In genomic region chr22:48938741-48939140, GRCh38 we compare ENCODE assay signal across 14 cellular contexts.
"Had no signal": no experiment of that assay in that cellular context is flagged by ENCODE, and none has a peak within 500 bp of the region (broad histone marks: within the 10 kb centered on the region; RNA-seq: fewer than 3 reads in every experiment).

No MANE protein-coding gene starts in this region.

- H3K4me3 Mint-ChIP-seq: immature natural killer cell; naive thymus-derived CD8-positive, alpha-beta T cell; T-helper 1 cell treated with Interleukin-12 subunit alpha and Interleukin-12 subunit beta and Interleukin-4 antibody, amounts not matched to agents 30 μg/mL and 1 μg/mL, for 36 hours had no signal

- H3K36me3 Mint-ChIP-seq: immature natural killer cell had no signal

- H3K9me3 Mint-ChIP-seq: T-helper 1 cell treated with Interleukin-12 subunit alpha and Interleukin-12 subunit beta and Interleukin-4 antibody, amounts not matched to agents 30 μg/mL and 1 μg/mL, for 36 hours had no signal

- ATAC-seq: activated naive CD4-positive, alpha-beta T cell treated with anti-CD3 and anti-CD28 coated beads, Interleukin-2, amount 50 U/mL, for 72 hours; naive thymus-derived CD8-positive, alpha-beta T cell had no signal

- H3K27ac ChIP-seq: SJSA1, WERI-Rb-1 had no signal

- H3K27ac Mint-ChIP-seq: activated naive CD4-positive, alpha-beta T cell treated with anti-CD3 and anti-CD28 coated beads, Interleukin-2, amount 50 U/mL, for 72 hours; immature natural killer cell; naive thymus-derived CD8-positive, alpha-beta T cell; T-helper 1 cell treated with Interleukin-12 subunit alpha and Interleukin-12 subunit beta and Interleukin-4 antibody, amounts not matched to agents 30 μg/mL and 1 μg/mL, for 36 hours had no signal

- DNase-seq: activated CD4-positive, alpha-beta T cell treated with anti-CD3 and anti-CD28 coated beads for 1 hour; activated T-cell treated with anti-CD3 and anti-CD28 coated beads, Interleukin-2, amount 50 U/mL, for 1 hour; dermis blood vessel endothelial cell; effector memory CD4-positive, alpha-beta T cell; immature natural killer cell; mesendoderm; stimulated activated CD4-positive, alpha-beta T cell treated with anti-CD3 and anti-CD28 coated beads, Interleukin-12 subunit alpha, Interleukin-12 subunit beta, amount 100 ng/mL, for 4 hours; stimulated activated CD4-positive, alpha-beta T cell treated with anti-CD3 and anti-CD28 coated beads, Interleukin-1b, Interleukin-23, amount 100 ng/mL, for 48 hours; stimulated activated naive CD4-positive, alpha-beta T cell; WERI-Rb-1 had no signal

- H3K27me3 ChIP-seq: SJSA1 had no signal

- H3K36me3 ChIP-seq: SJSA1, WERI-Rb-1 had no signal

- H3K4me1 ChIP-seq: SJSA1 had no signal

- H3K4me1 Mint-ChIP-seq: immature natural killer cell had no signal

- H3K4me3 ChIP-seq: SJSA1 had no signal
